In the genomic region with DNA sequence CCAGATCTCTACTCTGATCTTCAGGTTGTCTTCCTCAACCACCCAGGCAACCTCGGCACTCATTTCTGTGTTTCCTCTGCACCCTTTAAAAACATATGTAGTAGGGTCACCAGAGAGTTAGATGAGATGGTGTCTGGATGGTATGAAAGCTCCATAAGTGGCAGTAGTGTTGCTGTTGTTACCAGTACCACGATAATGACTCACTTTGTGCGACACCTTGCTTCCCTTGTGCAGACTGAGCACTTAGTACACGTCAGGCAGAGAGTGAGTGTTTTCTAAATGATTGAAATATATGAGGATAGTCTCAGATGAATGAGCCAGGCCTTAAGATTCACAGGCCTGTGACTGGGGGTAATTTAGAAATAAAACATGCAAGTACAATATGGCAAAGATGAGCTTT, we compare ENCODE assay signal across 15 cellular contexts.
"Had no signal": no experiment of that assay in that cellular context is flagged by ENCODE, and none has a peak within 500 bp of the region (broad histone marks: within the 10 kb centered on the region; RNA-seq: fewer than 3 reads in every experiment).

No MANE protein-coding gene starts in this region.

- H3K36me3 ChIP-seq: adrenal gland, gastroesophageal sphincter, heart right ventricle, lower lobe of right lung, neural progenitor cell, SJSA1, transverse colon, vagina had no signal

- DNase-seq: activated gamma-delta T cell; adrenal gland; heart right ventricle; left colon; lower lobe of right lung; stimulated activated CD4-positive, alpha-beta T cell treated with anti-CD3 and anti-CD28 coated beads, Interleukin-2, amount 100 ng/mL, for 24 hours; stimulated activated naive CD4-positive, alpha-beta T cell; transverse colon had no signal

- H3K27ac ChIP-seq: adrenal gland, gastroesophageal sphincter, heart right ventricle, lower lobe of right lung, neural progenitor cell, SJSA1, transverse colon, vagina had no signal

- H3K4me2 ChIP-seq: neural progenitor cell had no signal

- H3K4me3 ChIP-seq: adrenal gland, gastroesophageal sphincter, heart right ventricle, lower lobe of right lung, neural progenitor cell, SJSA1, transverse colon, vagina had no signal

- ATAC-seq: gastroesophageal sphincter, heart right ventricle, left colon, lower lobe of right lung, sciatic nerve had no signal

- H3K27ac Mint-ChIP-seq: mesothelial cell of epicardium, neural progenitor cell, WTC11 had no signal

- H3K36me3 Mint-ChIP-seq: mesothelial cell of epicardium, neural progenitor cell, WTC11 had no signal

- H3K27me3 ChIP-seq: adrenal gland, heart right ventricle, neural progenitor cell, SJSA1, transverse colon, vagina had no signal

- H3K4me1 ChIP-seq: adrenal gland, gastroesophageal sphincter, SJSA1, transverse colon had no signal

- H3K9me3 Mint-ChIP-seq: mesothelial cell of epicardium, neural progenitor cell, WTC11 had no signal

- H3K9me3 ChIP-seq: adrenal gland, gastroesophageal sphincter, heart right ventricle, lower lobe of right lung, SJSA1, transverse colon, vagina had no signal

- H3K4me3 Mint-ChIP-seq: mesothelial cell of epicardium, neural progenitor cell, WTC11 had no signal
